Comparison of ENCODE assay signal across 16 cellular contexts in genomic region chr9:135137398-135137832, GRCh38. TPM values are rescaled to one million over a fixed set of nuclear protein-coding genes. Genes with fewer than 3 reads are reported as not detected.
DNase-seq lines count a peak whose midpoint lies in the region; ATAC-seq and TF ChIP-seq lines count a peak whose summit lies in the region.
"Had no signal": no experiment of that assay in that cellular context is flagged by ENCODE, and none has a peak within 500 bp of the region (broad histone marks: within the 10 kb centered on the region; RNA-seq: fewer than 3 reads in every experiment).

No MANE protein-coding gene starts in this region.

- WGBS in IMR-90 (ENCODE audit: extremely low coverage in 2 of 2, insufficient read length in 1 of 2), 2 experiments, result 20% methylated on average over 2 of the region's 9 CpGs; no CpG with 5 or more reads in 1 of the 2 experiments

- H3K4me1 Mint-ChIP-seq in mesothelial cell of epicardium, result no peaks in the 10 kb centered on the region
- H3K4me1 Mint-ChIP-seq: activated naive CD4-positive, alpha-beta T cell treated with anti-CD3 and anti-CD28 coated beads, Interleukin-2, amount 50 U/mL, for 24 hours had no signal

- H3K9me3 Mint-ChIP-seq in mesothelial cell of epicardium, result peaks cover 5% of the 10 kb centered on the region
- H3K9me3 Mint-ChIP-seq: activated naive CD4-positive, alpha-beta T cell treated with anti-CD3 and anti-CD28 coated beads, Interleukin-2, amount 50 U/mL, for 24 hours had no signal

- no TSS peak for BruUV-seq in IMR-90 (replicated peaks; lab: Mats Ljungman, UMichigan)

- no peak overlapping the region for H2AFZ ChIP-seq in IMR-90 (replicated peaks; ENCODE audit: low read length, poor library complexity)

- H3K79me1 ChIP-seq in IMR-90 (ENCODE audit: low read depth in 1 of 2, low read length in 2 of 2), result no peaks in the 10 kb centered on the region

- peaks cover 12% of the 10 kb centered on the region for H3K27me3 Mint-ChIP-seq in mesothelial cell of epicardium (ENCODE audit: low read depth)

- H3K18ac ChIP-seq in IMR-90 (ENCODE audit: low read depth, low read length), result no peak overlapping the region

- H3K9ac ChIP-seq in IMR-90 (ENCODE audit: low read depth, low read length), result no peak overlapping the region

- H3K27ac Mint-ChIP-seq in mesothelial cell of epicardium, result no peak overlapping the region

- DNase-seq in AG08395 (ENCODE audit: low spot score) (peak; percentile 46), IMR-90 (no peak), anterior cingulate cortex (lab: John Stamatoyannopoulos, UW) (peak in 49 of 58 donors; percentile 9 to 82 (median 46)), islet precursor cell (peak; percentile 62), mesothelial cell of epicardium (ENCODE audit: low spot score in 2 of 2, unreplicated experiment in 2 of 2) (no peak), NOMO-1 treated with dmso at 0.1 percent for 144 hours (lab: John Stamatoyannopoulos, UW; ENCODE audit: unreplicated experiment) (no peak)
- DNase-seq: activated CD4-positive, alpha-beta T cell treated with anti-CD3 and anti-CD28 coated beads, Interleukin-2, amount 50 U/mL, for 4 hours; left colon; NCI-H2081 treated with DMSO at 0.1 percent for 48 hours; SIG-M5 had no signal

- no peaks in the 10 kb centered on the region for H3K27me3 ChIP-seq in IMR-90 (ENCODE audit: control insufficient read depth, insufficient read depth, low read length)

- no peak overlapping the region for H2AK9ac ChIP-seq in IMR-90 (replicated peaks; ENCODE audit: low read depth, low read length, poor library complexity)

- ATAC-seq in IMR-90 (ENCODE audit: low read depth), result no peak
- ATAC-seq in GM19463 (IDR thresholded peaks at IDR 0.05; ENCODE audit: unreplicated experiment), result no peak
- ATAC-seq in GM18909 (IDR thresholded peaks at IDR 0.05; ENCODE audit: poor library complexity, unreplicated experiment), result no peak
- ATAC-seq: left colon had no signal

- no peak for TF ChIP-seq RAD21 in IMR-90 (IDR thresholded peaks at IDR 0.05; ENCODE audit: low read length)

- dilution Hi-C loops in IMR-90 (cut with HindIII; ENCODE audit: low sequenced_read_pairs, unreplicated experiment), result no loop called here

- no peaks in the 10 kb centered on the region for H3K36me3 ChIP-seq in IMR-90 (ENCODE audit: control insufficient read depth, insufficient read depth, low read length)
- H3K36me3 ChIP-seq: prostate gland, thoracic aorta had no signal

- H2BK20ac ChIP-seq in IMR-90 (ENCODE audit: low read depth, low read length), result no peak overlapping the region

- H3K4me1 ChIP-seq in IMR-90 (ENCODE audit: control insufficient read depth, insufficient read depth, low read length), result no peaks in the 10 kb centered on the region
- H3K4me1 ChIP-seq: prostate gland had no signal

- H3K4me3 ChIP-seq in IMR-90 (ENCODE audit: insufficient read depth, low read depth, low read length), result no peak overlapping the region
- H3K4me3 ChIP-seq: prostate gland, thoracic aorta had no signal

- H3K56ac ChIP-seq in IMR-90 (ENCODE audit: extremely low read depth, insufficient read depth, low read length), result no peak overlapping the region

- H4K20me1 ChIP-seq in IMR-90 (ENCODE audit: insufficient read depth, low read length), result no peaks in the 10 kb centered on the region

- H3K4me3 Mint-ChIP-seq in mesothelial cell of epicardium, result no peak overlapping the region
- H3K4me3 Mint-ChIP-seq: activated naive CD4-positive, alpha-beta T cell treated with anti-CD3 and anti-CD28 coated beads, Interleukin-2, amount 50 U/mL, for 24 hours had no signal

- no peak overlapping the region for H3K23ac ChIP-seq in IMR-90 (ENCODE audit: low read depth, low read length)

- peaks cover 47% of the 10 kb centered on the region for H3K9me3 ChIP-seq in IMR-90 (ENCODE audit: control insufficient read depth, insufficient read depth, low read length)
- H3K9me3 ChIP-seq: prostate gland, thoracic aorta had no signal

- POLR2A ChIA-PET in IMR-90 (lab: Charles Lee; ENCODE audit: unreplicated experiment), result no interaction called here

- H3K14ac ChIP-seq in IMR-90 (replicated peaks; ENCODE audit: low read depth, low read length), result no peak overlapping the region

- no peak overlapping the region for H2AK5ac ChIP-seq in IMR-90 (ENCODE audit: low read depth, low read length)

- TF ChIP-seq CTCF in IMR-90 (conservative IDR thresholded peaks at IDR 0.05; ENCODE audit: low read depth, low read length) (no peak), mesothelial cell of epicardium (IDR thresholded peaks at IDR 0.05; ENCODE audit: unreplicated experiment) (no peak)

- H2BK120ac ChIP-seq in IMR-90 (ENCODE audit: low read depth, low read length), result no peak overlapping the region

- intact Hi-C loops in IMR-90 (cut with micrococcal nuclease), result no loop called here

- no peak for TF ChIP-seq POLR2A in IMR-90 (IDR thresholded peaks at IDR 0.05; ENCODE audit: low read depth, low read length)

- no peak overlapping the region for H4K8ac ChIP-seq in IMR-90 (ENCODE audit: low read depth in 2 of 2, low read length in 2 of 2)

- no peak overlapping the region for H3K27ac ChIP-seq in IMR-90 (ENCODE audit: insufficient read depth, low read length)
- H3K27ac ChIP-seq: epithelial cell of prostate, prostate gland, thoracic aorta had no signal

- no peak overlapping the region for H2BK5ac ChIP-seq in IMR-90 (ENCODE audit: low read depth, low read length, poor library complexity, severe bottlenecking)

- CTCF ChIA-PET in IMR-90 (lab: Yijun Ruan, JAX), result no interaction called here

- in situ Hi-C loops in IMR-90 (cut with MboI; ENCODE audit: low sequenced_read_pairs), result no loop called here

- no peak overlapping the region for H4K91ac ChIP-seq in IMR-90 (ENCODE audit: insufficient read depth, low read depth, low read length)

- H3K4me2 ChIP-seq in IMR-90 (ENCODE audit: low read depth, low read length), result no peak overlapping the region

- no peak overlapping the region for H3K4ac ChIP-seq in IMR-90 (ENCODE audit: low read depth, low read length)

- no peaks in the 10 kb centered on the region for H3K9me1 ChIP-seq in IMR-90 (ENCODE audit: insufficient read depth, low read length)

- H4K5ac ChIP-seq in IMR-90 (ENCODE audit: low read depth, low read length), result no peak overlapping the region

- H3K36me3 Mint-ChIP-seq in mesothelial cell of epicardium, result no peaks in the 10 kb centered on the region
- H3K36me3 Mint-ChIP-seq: activated naive CD4-positive, alpha-beta T cell treated with anti-CD3 and anti-CD28 coated beads, Interleukin-2, amount 50 U/mL, for 24 hours had no signal

- H2BK15ac ChIP-seq in IMR-90 (ENCODE audit: low read depth, low read length), result no peak overlapping the region

TF ChIP-seq in IMR-90, 13 proteins besides CTCF, POLR2A, EP300 and RAD21:
- TF ChIP-seq RCOR1 (IDR thresholded peaks at IDR 0.05; ENCODE audit: insufficient replicate concordance, low read length) (no peak), ELK1 (IDR thresholded peaks at IDR 0.05; ENCODE audit: borderline replicate concordance, low read depth, low read length) (no peak), USF2 (IDR thresholded peaks at IDR 0.05; ENCODE audit: low read depth, low read length) (no peak), RFX5 (IDR thresholded peaks at IDR 0.05; ENCODE audit: low read depth, low read length) (no peak), NFE2L2 (IDR thresholded peaks at IDR 0.05; ENCODE audit: low read depth, low read length) (peak; percentile 91), SMC3 (IDR thresholded peaks at IDR 0.05; ENCODE audit: low read depth, low read length) (no peak)

RNA-seq across cellular contexts. Expression of gene OLFM1, which starts 49.9 kb away (rescaled TPM):
- total RNA-seq in IMR-90 (2012; rRNA removed) (0.28 and 0.36 TPM in 2 replicates), mesothelial cell of epicardium (0.86 to 2.0 TPM (median 1.4 TPM) in 3 replicates)
- polyA plus RNA-seq in IMR-90 (2012; rRNA removed), result 0.23 and 0.38 TPM in 2 replicates
- 0.23 and 0.24 TPM in 2 replicates for polyA plus RNA-seq in IMR-90 (2012; cell fraction: cytosol; rRNA removed)
- 0.11 and 0.25 TPM in 2 replicates for polyA plus RNA-seq in IMR-90 (2012; cell fraction: nucleus; rRNA removed; ENCODE audit: low replicate concordance)

Comparison
In these comparisons a context has a peak if more than half of its experiments do, and no peak if none do; other contexts are left out.
1. DNase-seq: peak in AG08395 (single experiment), anterior cingulate cortex (49 of 58) and islet precursor cell (single experiment); none in IMR-90 (single experiment), mesothelial cell of epicardium (0 of 2) and NOMO-1 treated with dmso at 0.1 percent for 144 hours (single experiment).